Comparison of ENCODE assay signal across 2 cellular contexts in the genomic region with DNA sequence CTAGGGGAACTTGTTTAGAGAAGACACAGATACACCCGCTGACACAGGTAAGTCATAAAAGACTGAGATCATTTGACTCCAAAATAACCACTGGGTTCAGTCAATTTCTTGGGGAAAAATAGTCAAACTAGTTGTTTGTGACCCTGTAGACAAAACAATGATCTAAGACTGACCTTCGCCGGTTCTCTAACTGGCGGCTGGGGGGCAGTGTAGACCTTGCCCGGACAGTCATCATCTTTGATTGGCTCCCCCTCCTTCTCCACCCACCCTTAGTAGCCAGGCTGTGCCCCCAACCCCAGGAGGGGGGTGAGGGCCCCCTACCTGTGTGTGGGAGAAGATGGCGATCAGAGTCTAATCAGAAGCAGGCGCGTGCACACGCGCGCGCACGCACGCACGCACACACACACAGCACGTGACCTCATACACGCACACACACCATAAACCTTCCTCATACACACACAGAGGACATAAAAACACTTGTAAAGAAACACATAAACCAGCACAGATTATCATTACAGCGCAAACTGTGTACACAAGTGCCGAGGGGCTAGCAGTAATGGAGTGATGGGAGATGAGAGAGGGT.
TF ChIP-seq lines count a peak whose summit lies in the region.

No MANE protein-coding gene starts in this region.

TF ChIP-seq in WTC11, 78 proteins besides CTCF, POLR2A, EP300 and RAD21 (continued from another document):
- TF ChIP-seq CDX4 (CRISPR knock-in tag; IDR thresholded peaks at IDR 0.05; ENCODE audit: borderline replicate concordance) = no peak
- TF ChIP-seq ATF2 (CRISPR knock-in tag; IDR thresholded peaks at IDR 0.05; ENCODE audit: borderline replicate concordance, low read depth) = no peak
- TF ChIP-seq SMAD3 (CRISPR knock-in tag; IDR thresholded peaks at IDR 0.05; ENCODE audit: borderline replicate concordance) = no peak
- TF ChIP-seq, protein P1, sequence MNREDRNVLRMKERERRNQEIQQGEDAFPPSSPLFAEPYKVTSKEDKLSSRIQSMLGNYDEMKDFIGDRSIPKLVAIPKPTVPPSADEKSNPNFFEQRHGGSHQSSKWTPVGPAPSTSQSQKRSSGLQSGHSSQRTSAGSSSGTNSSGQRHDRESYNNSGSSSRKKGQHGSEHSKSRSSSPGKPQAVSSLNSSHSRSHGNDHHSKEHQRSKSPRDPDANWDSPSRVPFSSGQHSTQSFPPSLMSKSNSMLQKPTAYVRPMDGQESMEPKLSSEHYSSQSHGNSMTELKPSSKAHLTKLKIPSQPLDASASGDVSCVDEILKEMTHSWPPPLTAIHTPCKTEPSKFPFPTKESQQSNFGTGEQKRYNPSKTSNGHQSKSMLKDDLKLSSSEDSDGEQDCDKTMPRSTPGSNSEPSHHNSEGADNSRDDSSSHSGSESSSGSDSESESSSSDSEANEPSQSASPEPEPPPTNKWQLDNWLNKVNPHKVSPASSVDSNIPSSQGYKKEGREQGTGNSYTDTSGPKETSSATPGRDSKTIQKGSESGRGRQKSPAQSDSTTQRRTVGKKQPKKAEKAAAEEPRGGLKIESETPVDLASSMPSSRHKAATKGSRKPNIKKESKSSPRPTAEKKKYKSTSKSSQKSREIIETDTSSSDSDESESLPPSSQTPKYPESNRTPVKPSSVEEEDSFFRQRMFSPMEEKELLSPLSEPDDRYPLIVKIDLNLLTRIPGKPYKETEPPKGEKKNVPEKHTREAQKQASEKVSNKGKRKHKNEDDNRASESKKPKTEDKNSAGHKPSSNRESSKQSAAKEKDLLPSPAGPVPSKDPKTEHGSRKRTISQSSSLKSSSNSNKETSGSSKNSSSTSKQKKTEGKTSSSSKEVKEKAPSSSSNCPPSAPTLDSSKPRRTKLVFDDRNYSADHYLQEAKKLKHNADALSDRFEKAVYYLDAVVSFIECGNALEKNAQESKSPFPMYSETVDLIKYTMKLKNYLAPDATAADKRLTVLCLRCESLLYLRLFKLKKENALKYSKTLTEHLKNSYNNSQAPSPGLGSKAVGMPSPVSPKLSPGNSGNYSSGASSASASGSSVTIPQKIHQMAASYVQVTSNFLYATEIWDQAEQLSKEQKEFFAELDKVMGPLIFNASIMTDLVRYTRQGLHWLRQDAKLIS (CRISPR knock-in tag; IDR thresholded peaks at IDR 0.05; ENCODE audit: borderline replicate concordance) = no peak
- no peak for TF ChIP-seq SP1 (CRISPR knock-in tag; conservative IDR thresholded peaks at IDR 0.05)
- TF ChIP-seq SMAD4 (CRISPR knock-in tag; IDR thresholded peaks at IDR 0.05) = no peak
- no peak for TF ChIP-seq CREM (CRISPR knock-in tag; IDR thresholded peaks at IDR 0.05)
- TF ChIP-seq, protein P2, sequence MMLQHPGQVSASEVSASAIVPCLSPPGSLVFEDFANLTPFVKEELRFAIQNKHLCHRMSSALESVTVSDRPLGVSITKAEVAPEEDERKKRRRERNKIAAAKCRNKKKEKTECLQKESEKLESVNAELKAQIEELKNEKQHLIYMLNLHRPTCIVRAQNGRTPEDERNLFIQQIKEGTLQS (CRISPR knock-in tag; conservative IDR thresholded peaks at IDR 0.05) = no peak
- no peak for TF ChIP-seq ETV6 (CRISPR knock-in tag; IDR thresholded peaks at IDR 0.05)
- TF ChIP-seq ZNF423 (CRISPR knock-in tag; IDR thresholded peaks at IDR 0.05) = no peak
- TF ChIP-seq FOXK1 (CRISPR knock-in tag; IDR thresholded peaks at IDR 0.05) = no peak
- TF ChIP-seq CBFB (CRISPR knock-in tag; IDR thresholded peaks at IDR 0.05; ENCODE audit: low read depth) = no peak
- no peak for TF ChIP-seq NR3C1 (CRISPR knock-in tag; conservative IDR thresholded peaks at IDR 0.05; ENCODE audit: low read depth)
- no peak for TF ChIP-seq FOXP1 (CRISPR knock-in tag; IDR thresholded peaks at IDR 0.05; ENCODE audit: borderline replicate concordance)

TF ChIP-seq in SK-N-SH, 30 proteins besides CTCF, POLR2A, EP300 and RAD21 (continued from another document):
- TF ChIP-seq USF1 (IDR thresholded peaks at IDR 0.05; ENCODE audit: borderline replicate concordance, low read depth) = no peak
- TF ChIP-seq TAF1 (IDR thresholded peaks at IDR 0.05; ENCODE audit: borderline replicate concordance, low read depth, low read length) = no peak
- TF ChIP-seq SIN3A (IDR thresholded peaks at IDR 0.05; ENCODE audit: borderline replicate concordance, low read depth, low read length) = no peak
- no peak for TF ChIP-seq FOXJ3 (CRISPR knock-in tag; IDR thresholded peaks at IDR 0.05)
- no peak for TF ChIP-seq ZBTB33 (IDR thresholded peaks at IDR 0.05; ENCODE audit: borderline replicate concordance, low read depth)
- no peak for TF ChIP-seq TCF12 (IDR thresholded peaks at IDR 0.05)
- no peak for TF ChIP-seq RXRA (IDR thresholded peaks at IDR 0.05; ENCODE audit: borderline replicate concordance, low read depth)
